15 cellular contexts compared by ENCODE assay signal in the genomic region with DNA sequence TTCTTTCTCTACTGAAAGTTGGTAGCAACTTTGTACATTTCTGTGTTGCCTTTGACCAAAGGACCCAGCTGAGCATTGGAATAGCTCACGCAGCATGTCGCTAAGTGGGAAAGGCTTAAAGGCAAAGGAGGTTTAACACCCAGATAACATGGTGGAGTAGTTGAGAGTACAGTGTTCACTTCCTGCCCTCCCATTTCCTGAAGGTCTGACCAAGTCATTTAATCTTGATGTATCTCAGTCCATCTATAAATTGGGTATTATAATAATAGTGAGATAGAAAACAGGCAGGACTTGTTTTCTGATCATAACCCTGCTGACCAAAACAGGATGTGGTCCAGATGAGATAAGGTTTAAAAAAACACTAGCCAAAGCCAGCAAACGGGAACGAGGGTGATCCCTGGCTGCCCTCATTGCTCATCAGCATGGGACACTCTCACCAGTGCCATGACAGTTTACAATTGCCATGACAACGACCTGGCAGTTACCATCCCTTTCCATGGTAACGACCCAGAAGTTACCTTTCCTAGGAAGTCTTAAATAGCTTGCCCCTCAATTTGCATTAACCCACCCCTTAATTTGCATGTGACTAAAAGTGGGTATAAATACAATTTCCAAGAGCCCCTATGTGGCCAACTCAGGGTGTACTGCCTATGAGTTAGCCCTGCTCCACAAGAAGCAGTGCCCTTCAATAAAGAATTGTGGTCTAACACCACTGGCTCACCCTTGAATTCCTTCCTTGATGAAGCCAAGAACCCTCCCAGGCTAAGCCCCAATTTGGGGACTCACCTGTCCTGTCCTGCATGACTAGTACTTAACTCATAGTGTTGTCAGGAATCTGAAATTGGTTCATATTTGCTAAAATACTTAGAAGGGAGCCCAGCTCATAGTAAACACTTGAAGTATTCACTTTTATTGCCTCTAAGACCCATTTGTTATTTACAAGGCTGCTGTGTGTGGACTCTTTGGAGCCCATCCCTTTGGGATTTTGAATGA. TPM values are rescaled to one million over a fixed set of nuclear protein-coding genes. Genes with fewer than 3 reads are reported as not detected.
A peak's percentile ranks its signal among the peaks of the same experiment; 100 is the strongest.
DNase-seq lines count a peak whose midpoint lies in the region; ATAC-seq, FAIRE-seq and TF ChIP-seq lines count a peak whose summit lies in the region.
"Had no signal": no experiment of that assay in that cellular context is flagged by ENCODE, and none has a peak within 500 bp of the region (broad histone marks: within the 10 kb centered on the region; RNA-seq: fewer than 3 reads in every experiment).

No MANE protein-coding gene starts in this region.

- FAIRE-seq in HepG2 (lab: Jason Lieb, UNC), result no peak
- FAIRE-seq: HTR-8/SVneo had no signal

- H3K4me1 ChIP-seq in HepG2 (ENCODE audit: insufficient read depth, low read length), result peaks cover 16% of the 10 kb centered on the region

- peak; percentile 90 for DNase-seq in CMK (ENCODE audit: low read depth)
- DNase-seq in amniotic epithelial cell (ENCODE audit: low read depth), result peak; percentile 79
- no peak for DNase-seq in HepG2 (ENCODE audit: low spot score)
- no peak for DNase-seq in naive thymus-derived CD8-positive, alpha-beta T cell
- DNase-seq in NCI-H146 treated with DMSO at 0.1 percent for 48 hours (lab: John Stamatoyannopoulos, UW; ENCODE audit: unreplicated experiment), result no peak
- DNase-seq in DMS153 (lab: John Stamatoyannopoulos, UW), result no peak
- no peak for DNase-seq in activated CD4-positive, alpha-beta T cell treated with anti-CD3 and anti-CD28 coated beads, Interleukin-2, amount 10 ng/mL, durations not matched to agents 7 days and 5 days
- DNase-seq: NCI-H2081 treated with DMSO at 0.1 percent for 48 hours had no signal

- H3K4me3 ChIP-seq in HepG2 (replicated peaks in 1 of 3; ENCODE audit: insufficient read depth in 1 of 3, low read depth in 2 of 3, low read length in 3 of 3), result no peak overlapping the region
- H3K4me3 ChIP-seq: BLaER1 treated with 17β-estradiol and CSF1 and Interleukin-3, amounts not matched to agents 10 nM and 100 nM; uterus had no signal

- no TSS peak for BruUV-seq in HepG2 (replicated peaks; lab: Mats Ljungman, UMichigan)

- no peak overlapping the region for H2AFZ ChIP-seq in HepG2 (ENCODE audit: low read length)

- peaks cover 2 to 26% (median 13%) of the 10 kb centered on the region in 5 donors for H3K27me3 Mint-ChIP-seq in naive thymus-derived CD8-positive, alpha-beta T cell
- H3K27me3 Mint-ChIP-seq in activated CD4-positive, alpha-beta T cell treated with anti-CD3 and anti-CD28 coated beads, Interleukin-2, amount 10 ng/mL, durations not matched to agents 7 days and 5 days, result peaks cover 30% of the 10 kb centered on the region

- POLR2A ChIA-PET in HepG2 (lab: Yijun Ruan, JAX), result no interaction called here
- POLR2A ChIA-PET in naive thymus-derived CD8-positive, alpha-beta T cell (lab: Charles Lee), result no interaction called here
- POLR2A ChIA-PET in activated CD4-positive, alpha-beta T cell treated with anti-CD3 and anti-CD28 coated beads, Interleukin-2, amount 10 ng/mL, durations not matched to agents 7 days and 5 days (lab: Charles Lee), result no interaction called here

- H3K36me3 ChIP-seq in HepG2 (replicated peaks in 1 of 2; ENCODE audit: control insufficient read depth in 1 of 2, insufficient read depth in 2 of 2, low read length in 2 of 2), result peaks cover 12 to 21% of the 10 kb centered on the region in 2 experiments
- H3K36me3 ChIP-seq: uterus had no signal

- H3K9me3 ChIP-seq in HepG2 (ENCODE audit: low read length), result no peaks in the 10 kb centered on the region
- H3K9me3 ChIP-seq: uterus had no signal

- H3K9ac ChIP-seq in HepG2 (ENCODE audit: insufficient read depth, low read depth, low read length), result no peak overlapping the region
- H3K9ac ChIP-seq: BLaER1 treated with 17β-estradiol and CSF1 and Interleukin-3, amounts not matched to agents 10 nM and 100 nM had no signal

- in situ Hi-C loops in HepG2 (cut with HindIII; ENCODE audit: extremely low pct_ligation_motif_present, low pct_unique_long_range_greater_than_20kb), result no loop called here

- no peaks in the 10 kb centered on the region for H3K27me3 ChIP-seq in HepG2 (ENCODE audit: control insufficient read depth in 1 of 2, insufficient read depth in 2 of 2, low read length in 2 of 2)
- H3K27me3 ChIP-seq: BLaER1 treated with 17β-estradiol and CSF1 and Interleukin-3, amounts not matched to agents 10 nM and 100 nM; uterus had no signal

- TF ChIP-seq CTCF in HepG2 (CRISPR knock-in tag; IDR thresholded peaks at IDR 0.05), result no peak

- H3K9me3 Mint-ChIP-seq in naive thymus-derived CD8-positive, alpha-beta T cell, result no peaks in the 10 kb centered on the region
- H3K9me3 Mint-ChIP-seq in activated CD4-positive, alpha-beta T cell treated with anti-CD3 and anti-CD28 coated beads, Interleukin-2, amount 10 ng/mL, durations not matched to agents 7 days and 5 days, result peaks cover 2% of the 10 kb centered on the region
- H3K9me3 Mint-ChIP-seq: activated CD4-positive, alpha-beta memory T cell treated with anti-CD3 and anti-CD28 coated beads for 36 hours had no signal

- CTCF ChIA-PET in HepG2 (lab: Yijun Ruan, JAX; ENCODE audit: low intra/inter-chr PET ratio, low total read pairs), result no interaction called here
- CTCF ChIA-PET in activated CD4-positive, alpha-beta T cell treated with anti-CD3 and anti-CD28 coated beads, Interleukin-2, amount 10 ng/mL, durations not matched to agents 7 days and 5 days (lab: Charles Lee), result no interaction called here

- H3K4me2 ChIP-seq in HepG2 (ENCODE audit: low read depth, low read length), result no peak overlapping the region

- H3K36me3 Mint-ChIP-seq in naive thymus-derived CD8-positive, alpha-beta T cell, result no peaks in the 10 kb centered on the region
- no peaks in the 10 kb centered on the region for H3K36me3 Mint-ChIP-seq in activated CD4-positive, alpha-beta T cell treated with anti-CD3 and anti-CD28 coated beads, Interleukin-2, amount 10 ng/mL, durations not matched to agents 7 days and 5 days (ENCODE audit: low read depth)
- H3K36me3 Mint-ChIP-seq: activated CD4-positive, alpha-beta memory T cell treated with anti-CD3 and anti-CD28 coated beads for 36 hours had no signal

- intact Hi-C loops in HepG2 (cut with micrococcal nuclease; ENCODE audit: unreplicated experiment), result no loop called here

- peaks cover 12% of the 10 kb centered on the region; the same call in 1 of the 2 replicates for H4K20me1 ChIP-seq in HepG2 (ENCODE audit: insufficient read depth, low read length)
- H4K20me1 ChIP-seq: BLaER1 treated with 17β-estradiol and CSF1 and Interleukin-3, amounts not matched to agents 10 nM and 100 nM had no signal

- no peak for TF ChIP-seq RAD21 in Ishikawa (IDR thresholded peaks at IDR 0.05; ENCODE audit: low read depth)
- no peak for TF ChIP-seq RAD21 in HepG2 (CRISPR knock-in tag; IDR thresholded peaks at IDR 0.05)

- no peak overlapping the region for H3K27ac Mint-ChIP-seq in naive thymus-derived CD8-positive, alpha-beta T cell
- no peak overlapping the region for H3K27ac Mint-ChIP-seq in activated CD4-positive, alpha-beta T cell treated with anti-CD3 and anti-CD28 coated beads, Interleukin-2, amount 10 ng/mL, durations not matched to agents 7 days and 5 days
- H3K27ac Mint-ChIP-seq: activated CD4-positive, alpha-beta memory T cell treated with anti-CD3 and anti-CD28 coated beads for 36 hours had no signal

- no peak overlapping the region for H3K4me3 Mint-ChIP-seq in naive thymus-derived CD8-positive, alpha-beta T cell
- no peak overlapping the region for H3K4me3 Mint-ChIP-seq in activated CD4-positive, alpha-beta T cell treated with anti-CD3 and anti-CD28 coated beads, Interleukin-2, amount 10 ng/mL, durations not matched to agents 7 days and 5 days
- H3K4me3 Mint-ChIP-seq: activated CD4-positive, alpha-beta memory T cell treated with anti-CD3 and anti-CD28 coated beads for 36 hours had no signal

- H3K27ac ChIP-seq in HepG2 (ENCODE audit: extremely low read length, insufficient read depth, low read length), result no peak overlapping the region
- H3K27ac ChIP-seq: epithelial cell of prostate, uterus had no signal

- no peaks in the 10 kb centered on the region for H3K79me2 ChIP-seq in HepG2 (ENCODE audit: insufficient read depth, low read length)

- no peak for ATAC-seq in HepG2
- ATAC-seq in naive thymus-derived CD8-positive, alpha-beta T cell, result no peak
- ATAC-seq: Right ventricle myocardium inferior had no signal

- H3K4me1 Mint-ChIP-seq in naive thymus-derived CD8-positive, alpha-beta T cell, result peaks cover 0 to 11% (median 0%) of the 10 kb centered on the region in 4 donors
- peaks cover 9% of the 10 kb centered on the region for H3K4me1 Mint-ChIP-seq in activated CD4-positive, alpha-beta T cell treated with anti-CD3 and anti-CD28 coated beads, Interleukin-2, amount 10 ng/mL, durations not matched to agents 7 days and 5 days

- no peak for TF ChIP-seq EP300 in Ishikawa (IDR thresholded peaks at IDR 0.05; ENCODE audit: borderline replicate concordance)
- no peak for TF ChIP-seq EP300 in HepG2 (IDR thresholded peaks at IDR 0.05; ENCODE audit: low read depth in 2 of 2, low read length in 2 of 2)
- no peak for TF ChIP-seq EP300 in HepG2 (CRISPR knock-in tag; IDR thresholded peaks at IDR 0.05; ENCODE audit: borderline replicate concordance)

- TF ChIP-seq POLR2A in HepG2 (IDR thresholded peaks at IDR 0.05; ENCODE audit: insufficient read depth in 1 of 2, low read depth in 2 of 2, low read length in 2 of 2), result no peak

- WGBS in HepG2 (ENCODE audit: low lambda C conversion rate), result 89% methylated on average over 6 of the region's 6 CpGs

RNA-seq across cellular contexts. Expression of a gene that starts 28.4 kb away (rescaled TPM):
- total RNA-seq in HepG2 (2016; rRNA removed; fragmentation: Illumina TruSeq; extraction: Trizol), result not detected in 2 replicates
- total RNA-seq in HepG2 (2016; cell fraction: cytosol; rRNA removed; fragmentation: Illumina TruSeq; extraction: Trizol; ENCODE audit: low read depth), result not detected in 2 replicates
- not detected in 2 replicates for total RNA-seq in HepG2 (2016; cell fraction: insoluble cytoplasmic fraction; rRNA removed; fragmentation: Illumina TruSeq; extraction: Trizol)
- total RNA-seq in HepG2 (2016; cell fraction: membrane; rRNA removed; fragmentation: Illumina TruSeq; extraction: Trizol), result not detected in 2 replicates
- total RNA-seq in HepG2 (2016; cell fraction: nucleus; rRNA removed; fragmentation: Illumina TruSeq; extraction: Trizol), result not detected in 2 replicates
- polyA plus RNA-seq in HepG2 (2011; rRNA removed), result not detected in 2 replicates
- 0.01 and 0.03 TPM in 2 replicates for polyA plus RNA-seq in HepG2 (2011; cell fraction: cytosol; rRNA removed)
- polyA plus RNA-seq in HepG2 (2011; cell fraction: nucleus; rRNA removed), result 0.03 and 0.08 TPM in 2 replicates
- 0.08 and 0.11 TPM in 2 replicates for polyA plus RNA-seq in HepG2 (2012)
- polyA plus RNA-seq in HepG2 (2016; cell fraction: cytosol; fragmentation: Illumina TruSeq; extraction: Trizol; ENCODE audit: low read depth), result not detected in 2 replicates
- not detected in 2 replicates for polyA plus RNA-seq in HepG2 (2016; cell fraction: insoluble cytoplasmic fraction; fragmentation: Illumina TruSeq; extraction: Trizol; ENCODE audit: low read depth)
- not detected in 2 replicates for polyA plus RNA-seq in HepG2 (2016; cell fraction: membrane; fragmentation: Illumina TruSeq; extraction: Trizol; ENCODE audit: low read depth)
- 0.27 TPM in 1 of 2 replicates, not detected in the other for polyA plus RNA-seq in HepG2 (2016; cell fraction: nucleus; fragmentation: Illumina TruSeq; extraction: Trizol; ENCODE audit: insufficient read depth, low read depth)
- 0.04 and 0.80 TPM in 2 replicates for polyA minus RNA-seq in HepG2 (2011; rRNA and poly(A)+ RNA removed; ENCODE audit: low replicate concordance)
- polyA minus RNA-seq in HepG2 (2011; cell fraction: cytosol; rRNA and poly(A)+ RNA removed), result not detected in 2 replicates
- not detected in 2 replicates for polyA minus RNA-seq in HepG2 (2011; cell fraction: nucleus; rRNA and poly(A)+ RNA removed)
- not detected for total RNA-seq in naive thymus-derived CD8-positive, alpha-beta T cell
- polyA plus RNA-seq in naive thymus-derived CD8-positive, alpha-beta T cell, result not detected
- not detected for total RNA-seq in activated CD4-positive, alpha-beta T cell treated with anti-CD3 and anti-CD28 coated beads, Interleukin-2, amount 10 ng/mL, durations not matched to agents 7 days and 5 days
- total RNA-seq: activated CD4-positive, alpha-beta memory T cell treated with anti-CD3 and anti-CD28 coated beads for 36 hours; Right ventricle myocardium inferior had no signal

Comparison
In these comparisons a context has a peak if more than half of its experiments do, and no peak if none do; other contexts are left out.
1. DNase-seq: peak in CMK (single experiment) and amniotic epithelial cell (single experiment); none in HepG2 (single experiment), naive thymus-derived CD8-positive, alpha-beta T cell (0 of 10), NCI-H146 treated with DMSO at 0.1 percent for 48 hours (single experiment), DMS153 (single experiment) and activated CD4-positive, alpha-beta T cell treated with anti-CD3 and anti-CD28 coated beads, Interleukin-2, amount 10 ng/mL, durations not matched to agents 7 days and 5 days (single experiment).